ENCODE assay signal across 8 cellular contexts in the genomic region with DNA sequence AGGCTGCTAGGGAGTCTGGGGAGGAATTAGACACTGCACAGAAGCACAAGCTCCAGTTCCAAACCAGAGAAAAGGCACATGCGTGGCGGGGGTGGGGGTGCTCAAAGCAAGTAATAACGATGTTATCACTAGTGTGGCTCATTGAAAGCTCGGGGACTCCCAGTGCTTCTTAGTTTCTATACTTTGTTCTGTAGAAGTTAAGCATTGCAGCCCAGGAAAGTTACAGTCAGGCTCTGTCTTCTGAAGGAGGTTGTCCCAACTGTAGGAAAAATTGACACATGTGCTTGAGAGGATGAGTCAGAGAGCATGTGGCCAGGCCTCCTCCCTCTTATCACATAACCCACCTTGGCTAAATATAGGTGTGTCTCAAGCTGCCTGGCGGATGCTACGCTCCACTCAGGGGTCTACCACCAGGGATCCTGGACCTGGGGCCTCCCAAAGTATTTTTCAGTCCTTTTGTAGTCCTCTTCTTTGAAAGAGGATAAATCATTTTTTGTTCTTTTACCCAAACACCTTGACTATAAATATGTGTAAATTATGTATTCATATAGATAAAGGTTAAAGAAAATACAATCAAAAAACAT. TPM values are rescaled to one million over a fixed set of nuclear protein-coding genes. Genes with fewer than 3 reads are reported as not detected.
DNase-seq lines count a peak whose midpoint lies in the region; ATAC-seq and TF ChIP-seq lines count a peak whose summit lies in the region.

No MANE protein-coding gene starts in this region.

- no peak overlapping the region for H2AFZ ChIP-seq in HCT116 (ENCODE audit: low read depth, low read length, poor library complexity, severe bottlenecking)
- H2AFZ ChIP-seq in SK-N-SH (ENCODE audit: low read depth): peak overlapping the region; percentile 74
- peak overlapping the region; percentile 65 for H2AFZ ChIP-seq in parathyroid adenoma

- H3K9me2 ChIP-seq in HCT116 (ENCODE audit: insufficient read depth): no peaks in the 10 kb centered on the region
- H3K9me2 ChIP-seq in SK-N-SH: no peaks in the 10 kb centered on the region

- no peak overlapping the region for H3K27ac Mint-ChIP-seq in effector memory CD8-positive, alpha-beta T cell

- H3K4me2 ChIP-seq in HCT116 (ENCODE audit: low read length): peak overlapping the region; percentile 83
- H3K4me2 ChIP-seq in SK-N-SH: peak overlapping the region; percentile 82
- peak overlapping the region; percentile 49 for H3K4me2 ChIP-seq in parathyroid adenoma (ENCODE audit: low read length)

- H3K9ac ChIP-seq in HCT116 (ENCODE audit: low read length) (peak overlapping the region; percentile 69), SK-N-SH (peak overlapping the region; percentile 42), parathyroid adenoma (no peak overlapping the region)

- no peak for TF ChIP-seq POLR2A in HCT116 (IDR thresholded peaks at IDR 0.05; ENCODE audit: borderline replicate concordance, extremely low read depth, insufficient read depth, insufficient read length)

- intact Hi-C loops in HCT116 (cut with micrococcal nuclease): no loop called here

- peaks cover 14% of the 10 kb centered on the region for H3F3A ChIP-seq in SK-N-SH (replicated peaks; ENCODE audit: insufficient read depth)

- no peaks in the 10 kb centered on the region for H3K27me3 ChIP-seq in HCT116 (ENCODE audit: insufficient read depth, low read length)
- no peaks in the 10 kb centered on the region for H3K27me3 ChIP-seq in SK-N-SH (ENCODE audit: insufficient read depth)
- no peaks in the 10 kb centered on the region for H3K27me3 ChIP-seq in parathyroid adenoma (ENCODE audit: control insufficient read depth, insufficient read depth, low read length)

- H3K4me3 Mint-ChIP-seq in effector memory CD8-positive, alpha-beta T cell: no peak overlapping the region

- CTCF ChIA-PET in HCT116 (lab: Charles Lee) (interaction anchor here (1.5 kb wide), 1 partner anchor 41 kb away, joined by 5 read pairs; no protein-coding TSS in a partner anchor), SK-N-SH (lab: Yijun Ruan, JAX) (interaction anchor here (1.1 to 1.2 kb wide), 2 partner anchors 42 to 75 kb away, joined by 4 to 5 read pairs; no protein-coding TSS in a partner anchor)

- TF ChIP-seq RAD21 in HCT116 (IDR thresholded peaks at IDR 0.05; ENCODE audit: low read depth): no peak
- TF ChIP-seq RAD21 in SK-N-SH (IDR thresholded peaks at IDR 0.05; ENCODE audit: low read length): no peak

- peak; percentile 69 for ATAC-seq in HCT116
- ATAC-seq in effector memory CD8-positive, alpha-beta T cell (replicated peaks): no peak

- H3K36me3 ChIP-seq in HCT116 (ENCODE audit: control insufficient read depth in 1 of 2, insufficient read depth in 2 of 2, low read length in 2 of 2) (no peaks in the 10 kb centered on the region), SK-N-SH (replicated peaks in 1 of 2; ENCODE audit: control insufficient read depth in 1 of 2, insufficient read depth in 2 of 2, low read length in 1 of 2) (no peaks in the 10 kb centered on the region), parathyroid adenoma (ENCODE audit: control insufficient read depth, insufficient read depth, low read length) (no peaks in the 10 kb centered on the region)

- no TSS peak for BruUV-seq in HCT116 (replicated peaks; lab: Mats Ljungman, UMichigan)

- DNase-seq in HCT116 (ENCODE audit: low read depth, low spot score) (peak; percentile 89), SK-N-SH (peak; percentile 0), cerebellar cortex (ENCODE audit: low spot score) (peak; percentile 66), ureter (ENCODE audit: low spot score) (no peak), GM13977 (ENCODE audit: low spot score) (no peak), GM19240 (ENCODE audit: insufficient read length, low spot score) (no peak)
- no peak for DNase-seq in effector memory CD8-positive, alpha-beta T cell

- H3K4me1 ChIP-seq in HCT116 (ENCODE audit: control insufficient read depth in 1 of 2, insufficient read depth in 2 of 2, low read length in 2 of 2) (peaks cover 30 to 76% of the 10 kb centered on the region in 2 experiments), SK-N-SH (ENCODE audit: control insufficient read depth in 1 of 2, insufficient read depth in 2 of 2, low read depth in 1 of 2, low read length in 1 of 2) (peaks cover 0 to 3% of the 10 kb centered on the region in 2 experiments; a peak in 2 of 4 replicates), parathyroid adenoma (peaks cover 8% of the 10 kb centered on the region)

- H4K20me1 ChIP-seq in HCT116 (ENCODE audit: insufficient read depth) (no peaks in the 10 kb centered on the region), SK-N-SH (ENCODE audit: insufficient read depth) (no peaks in the 10 kb centered on the region)

- H3K36me3 Mint-ChIP-seq in effector memory CD8-positive, alpha-beta T cell (ENCODE audit: insufficient read depth): no peaks in the 10 kb centered on the region

- no peak for TF ChIP-seq CTCF in HCT116 (IDR thresholded peaks at IDR 0.05 in 2 of 3, conservative IDR thresholded peaks at IDR 0.05 in 1 of 3; ENCODE audit: borderline replicate concordance in 1 of 3, insufficient read depth in 1 of 3, low read depth in 2 of 3, low read length in 2 of 3)
- no peak for TF ChIP-seq CTCF in SK-N-SH (IDR thresholded peaks at IDR 0.05)
- no peak for TF ChIP-seq CTCF in parathyroid adenoma (IDR thresholded peaks at IDR 0.05)
- TF ChIP-seq CTCF in GM13977 (IDR thresholded peaks at IDR 0.05; ENCODE audit: extremely low read depth, insufficient read depth, missing control alignments): no peak

- RAD21 ChIA-PET in HCT116 (lab: Charles Lee; ENCODE audit: low non-redundant PET in 1 of 2, low total read pairs in 2 of 2, uncharacterized antibody in 2 of 2, unreplicated experiment in 2 of 2): no interaction called here

- H3K4me3 ChIP-seq in HCT116 (replicated peaks in 1 of 2; ENCODE audit: low read depth in 1 of 2, low read length in 2 of 2) (peak overlapping the region in 1 of 2 experiments; percentile 39; a peak in 3 of 4 replicates), SK-N-SH (ENCODE audit: low read depth in 2 of 2, low read length in 1 of 2) (peak overlapping the region; percentile 15 to 60; a peak in 3 of 4 replicates), parathyroid adenoma (ENCODE audit: low read depth, low read length) (no peak overlapping the region)

- H3K27me3 Mint-ChIP-seq in effector memory CD8-positive, alpha-beta T cell: no peaks in the 10 kb centered on the region

- H3K9me3 ChIP-seq in HCT116 (ENCODE audit: control insufficient read depth in 1 of 2, insufficient read depth in 1 of 2, low read depth in 1 of 2, low read length in 2 of 2) (no peaks in the 10 kb centered on the region), SK-N-SH (no peaks in the 10 kb centered on the region), parathyroid adenoma (ENCODE audit: control insufficient read depth, low read length) (no peaks in the 10 kb centered on the region)

- TF ChIP-seq EP300 in SK-N-SH (IDR thresholded peaks at IDR 0.05; ENCODE audit: borderline replicate concordance in 1 of 2, low read depth in 1 of 2, low read length in 1 of 2): no peak

- H3K9me3 Mint-ChIP-seq in effector memory CD8-positive, alpha-beta T cell: no peaks in the 10 kb centered on the region

- H3K4me1 Mint-ChIP-seq in effector memory CD8-positive, alpha-beta T cell (ENCODE audit: low read depth in 2 of 2): peaks cover 0 to 8% of the 10 kb centered on the region in 2 donors

- POLR2A ChIA-PET in HCT116 (lab: Charles Lee) (interaction anchor here (0.9 kb wide), 1 partner anchor 12 kb away, joined by 3 read pairs; no protein-coding TSS in a partner anchor), SK-N-SH (lab: Yijun Ruan, JAX) (no interaction called here)

- H3K27ac ChIP-seq in HCT116 (ENCODE audit: low read depth, low read length) (peak overlapping the region; percentile 68), SK-N-SH (ENCODE audit: low read depth in 2 of 2, low read length in 1 of 2) (peak overlapping the region; percentile 67; a peak in 3 of 4 replicates), parathyroid adenoma (no peak overlapping the region)

- WGBS in SK-N-SH (ENCODE audit: low lambda C conversion rate): 12% methylated on average over 6 of the region's 6 CpGs

- in situ Hi-C loops in GM13977 (cut with MboI; ENCODE audit: low pct_unique_long_range_greater_than_20kb, low sequenced_read_pairs, unreplicated experiment): no loop called here

- peaks cover 49% of the 10 kb centered on the region for H3K79me2 ChIP-seq in HCT116 (ENCODE audit: insufficient read depth, low read length)
- H3K79me2 ChIP-seq in SK-N-SH (ENCODE audit: insufficient read depth): no peaks in the 10 kb centered on the region
- no peaks in the 10 kb centered on the region for H3K79me2 ChIP-seq in parathyroid adenoma

TF ChIP-seq in HCT116, 20 proteins besides CTCF, POLR2A, EP300 and RAD21 (continues in another document):
- TF ChIP-seq, protein P1, sequence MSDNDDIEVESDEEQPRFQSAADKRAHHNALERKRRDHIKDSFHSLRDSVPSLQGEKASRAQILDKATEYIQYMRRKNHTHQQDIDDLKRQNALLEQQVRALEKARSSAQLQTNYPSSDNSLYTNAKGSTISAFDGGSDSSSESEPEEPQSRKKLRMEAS (IDR thresholded peaks at IDR 0.05): peak; percentile 98
- TF ChIP-seq ELF1 (IDR thresholded peaks at IDR 0.05; ENCODE audit: borderline replicate concordance, low read depth) (no peak), TCF7L2 (IDR thresholded peaks at IDR 0.05; ENCODE audit: borderline replicate concordance, extremely low read depth, insufficient read depth, insufficient read length) (no peak), FOSL1 (IDR thresholded peaks at IDR 0.05; ENCODE audit: low read depth) (peak; percentile 98), CEBPB (IDR thresholded peaks at IDR 0.05; ENCODE audit: low read depth) (peak; percentile 66), SRF (IDR thresholded peaks at IDR 0.05; ENCODE audit: low read depth) (peak; percentile 83)

TF ChIP-seq in SK-N-SH, 30 proteins besides CTCF, POLR2A, EP300 and RAD21 (continues in another document):
- peak; percentile 16; the same call in 1 of the 2 replicates for TF ChIP-seq SIN3A (IDR thresholded peaks at IDR 0.05; ENCODE audit: borderline replicate concordance, low read depth, low read length)
- TF ChIP-seq, protein P1 (IDR thresholded peaks at IDR 0.05; ENCODE audit: low read depth): peak; percentile 85; the same call in 1 of the 2 replicates
- TF ChIP-seq TCF12 (IDR thresholded peaks at IDR 0.05): peak; percentile 35
- TF ChIP-seq JUND (IDR thresholded peaks at IDR 0.05): peak; percentile 58
- peak; percentile 59 for TF ChIP-seq FOSL2 (IDR thresholded peaks at IDR 0.05; ENCODE audit: borderline replicate concordance, low read depth)
- no peak for TF ChIP-seq FOXJ3 (CRISPR knock-in tag; IDR thresholded peaks at IDR 0.05)
- TF ChIP-seq CHD2 (IDR thresholded peaks at IDR 0.05; ENCODE audit: low read length, partially characterized antibody): no peak

RNA-seq across cellular contexts. Expression of gene GALNT5, which starts 3.8 kb away (rescaled TPM):
- 3.9 TPM for total RNA-seq in HCT116 (2021; ENCODE audit: unreplicated experiment)
- polyA plus RNA-seq in HCT116 (2012): 6.0 and 7.3 TPM in 2 replicates
- 10.4 and 15.3 TPM in 2 replicates for polyA plus RNA-seq in SK-N-SH (2012; rRNA removed)
- polyA plus RNA-seq in SK-N-SH (2012; cell fraction: cytosol; rRNA removed): 14.9 TPM in 2 replicates
- 11.0 and 22.9 TPM in 2 replicates for polyA plus RNA-seq in SK-N-SH (2012; cell fraction: nucleus; rRNA removed)
- 0.29 TPM for total RNA-seq in ureter

Comparison
In these comparisons a context has a peak if more than half of its experiments do, and no peak if none do; other contexts are left out.
1. DNase-seq: peak in HCT116 (single experiment), SK-N-SH (single experiment) and cerebellar cortex (single experiment); none in ureter (single experiment), GM13977 (single experiment), effector memory CD8-positive, alpha-beta T cell (0 of 3) and GM19240 (single experiment).
2. Peak in every context shown above with its lines, with median percentiles within 50 percentile points of each other: H3K4me2 ChIP-seq.